Comparison of ENCODE assay signal across 19 cellular contexts in the genomic region with DNA sequence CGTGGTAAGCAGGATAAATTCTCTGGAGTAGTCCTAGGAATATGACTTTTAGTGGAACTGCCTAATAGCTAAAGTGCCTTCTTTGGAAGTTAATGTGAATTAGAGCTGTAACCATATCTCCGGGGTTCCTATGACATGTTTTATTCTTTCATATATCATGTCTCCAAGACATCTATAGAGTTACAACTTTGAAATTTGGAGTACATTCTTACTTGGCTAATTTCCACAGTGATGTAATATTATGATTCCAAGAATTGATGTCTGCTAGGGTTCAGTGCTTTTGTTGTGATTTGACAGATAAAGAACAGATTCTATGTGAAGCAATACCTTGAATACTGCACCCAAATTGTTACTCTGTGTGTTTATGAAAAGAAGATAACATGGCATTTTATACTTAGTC.
DNase-seq lines count a peak whose midpoint lies in the region; FAIRE-seq and TF ChIP-seq lines count a peak whose summit lies in the region.
"Had no signal": no experiment of that assay in that cellular context is flagged by ENCODE, and none has a peak within 500 bp of the region (broad histone marks: within the 10 kb centered on the region; RNA-seq: fewer than 3 reads in every experiment).

No MANE protein-coding gene starts in this region.

- H3K36me3 ChIP-seq in sigmoid colon: no peaks in the 10 kb centered on the region
- H3K36me3 ChIP-seq: BE2C, BLaER1 had no signal

- H3K4me3 ChIP-seq in fibroblast of the aortic adventitia (ENCODE audit: low read depth, low read length): no peak overlapping the region
- no peak overlapping the region for H3K4me3 ChIP-seq in sigmoid colon
- H3K4me3 ChIP-seq: BLaER1 had no signal

- WGBS in sigmoid colon, 2 donors: 87 to 90% methylated on average over 2 of the region's 2 CpGs

- intact Hi-C loops in sigmoid colon (cut with DNase I): no loop called here

- no peak overlapping the region for H3K27ac ChIP-seq in sigmoid colon
- H3K27ac ChIP-seq: BLaER1 had no signal

- no peak for TF ChIP-seq EP300 in sigmoid colon (IDR thresholded peaks at IDR 0.05)

- H3K4me1 ChIP-seq in sigmoid colon: no peaks in the 10 kb centered on the region
- H3K4me1 ChIP-seq: BLaER1 had no signal

- TF ChIP-seq POLR2A in sigmoid colon (IDR thresholded peaks at IDR 0.05): no peak

- DNase-seq in D721Med (ENCODE audit: insufficient read length, low spot score): no peak
- peak; percentile 56 for DNase-seq in SK-N-DZ (ENCODE audit: low spot score)
- peak; percentile 21 for DNase-seq in fibroblast of the aortic adventitia (ENCODE audit: low read depth)
- no peak for DNase-seq in NCI-H69 (lab: John Stamatoyannopoulos, UW)
- no peak for DNase-seq in sigmoid colon
- DNase-seq: 8988T; ACHN; BE2C; C1 segment of cervical spinal cord; CD4-positive, alpha-beta memory T cell; CD4-positive, CD25-positive, alpha-beta regulatory T cell; CD8-positive, alpha-beta memory T cell; COR-L47; GF-D8 had no signal

- peak; percentile 35 for FAIRE-seq in D721Med (lab: Jason Lieb, UNC)
- FAIRE-seq: A204.1, G401.6, GM12891, GM19239 had no signal

- H3K27me3 ChIP-seq in sigmoid colon: no peaks in the 10 kb centered on the region
- H3K27me3 ChIP-seq: BE2C, BLaER1 had no signal

- TF ChIP-seq CTCF in D721Med (IDR thresholded peaks at IDR 0.05; ENCODE audit: insufficient read depth, missing control alignments) (no peak), fibroblast of the aortic adventitia (IDR thresholded peaks at IDR 0.05; ENCODE audit: insufficient read depth, low read length) (no peak), sigmoid colon (IDR thresholded peaks at IDR 0.05) (no peak)

- H3K9me3 ChIP-seq in sigmoid colon: no peaks in the 10 kb centered on the region
- H3K9me3 ChIP-seq: BE2C, BLaER1 had no signal

Comparison
In these comparisons a context has a peak if more than half of its experiments do, and no peak if none do; other contexts are left out.
1. DNase-seq: peak in SK-N-DZ (single experiment) and fibroblast of the aortic adventitia (single experiment); none in D721Med (single experiment), NCI-H69 (single experiment) and sigmoid colon (single experiment).